Comparison of ENCODE assay signal across 25 cellular contexts in the genomic region with DNA sequence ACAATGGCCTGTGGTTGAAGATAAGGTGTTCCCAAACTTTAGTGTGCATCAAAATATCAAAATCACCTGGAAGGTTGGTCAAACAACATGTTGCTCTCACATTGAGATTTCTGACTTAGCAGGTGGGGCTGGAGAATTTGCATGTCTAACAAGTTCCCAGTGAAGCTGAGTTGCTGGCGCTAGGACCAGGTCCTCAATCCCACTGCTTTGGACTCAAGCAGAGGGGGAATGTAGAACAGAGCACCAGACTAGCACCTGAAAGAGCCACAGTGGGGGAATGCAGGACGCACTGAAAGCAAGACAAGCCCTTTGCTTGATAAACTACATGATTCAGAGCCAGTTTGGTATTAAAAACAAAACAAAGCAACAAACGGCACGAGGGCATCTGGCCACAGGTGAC.
"Had no signal": no experiment of that assay in that cellular context is flagged by ENCODE, and none has a peak within 500 bp of the region (broad histone marks: within the 10 kb centered on the region; RNA-seq: fewer than 3 reads in every experiment).

No MANE protein-coding gene starts in this region.

- H3K4me1 ChIP-seq: left ventricle myocardium inferior, pancreas, prostate gland, transverse colon, upper lobe of right lung had no signal

- H3K9me3 Mint-ChIP-seq: stimulated activated memory B cell treated with anti-CD40 and anti-IgM and Interleukin-4, amounts not matched to agents 10 μg/mL and 1 μg/mL and 100 μg/mL, for 72 hours; stimulated activated naive CD8-positive, alpha-beta T cell treated with anti-CD3 and anti-CD28 coated beads, Interleukin-15, amount 100 ng/mL, for 72 hours had no signal

- H3K4me2 ChIP-seq: hepatocyte had no signal

- H3K36me3 ChIP-seq: left ventricle myocardium inferior, pancreas, prostate gland, transverse colon, upper lobe of right lung had no signal

- H3K9me3 ChIP-seq: left ventricle myocardium inferior, mucosa of descending colon, pancreas, prostate gland, transverse colon, upper lobe of right lung had no signal

- H3K27me3 ChIP-seq: hepatocyte, pancreas, transverse colon, upper lobe of right lung had no signal

- H3K27ac Mint-ChIP-seq: naive thymus-derived CD4-positive, alpha-beta T cell; natural killer cell treated with Interleukin-12 subunit alpha and Interleukin-12 subunit beta and Interleukin-15 and Interleukin-18, amount 100 ng/mL, for 72 hours; stimulated activated memory B cell treated with anti-CD40 and anti-IgM and Interleukin-4, amounts not matched to agents 10 μg/mL and 1 μg/mL and 100 μg/mL, for 72 hours; stimulated activated naive CD8-positive, alpha-beta T cell treated with anti-CD3 and anti-CD28 coated beads, Interleukin-15, amount 100 ng/mL, for 72 hours had no signal

- ATAC-seq: mucosa of descending colon; naive thymus-derived CD4-positive, alpha-beta T cell; natural killer cell treated with Interleukin-12 subunit alpha and Interleukin-12 subunit beta and Interleukin-15 and Interleukin-18, amount 100 ng/mL, for 72 hours; pancreas; right cardiac atrium; sciatic nerve; stimulated activated memory B cell treated with anti-CD40 and anti-IgM and Interleukin-4, amounts not matched to agents 10 μg/mL and 1 μg/mL and 100 μg/mL, for 72 hours; stimulated activated naive CD8-positive, alpha-beta T cell treated with anti-CD3 and anti-CD28 coated beads, Interleukin-15, amount 100 ng/mL, for 72 hours; upper lobe of right lung had no signal

- H3K36me3 Mint-ChIP-seq: naive thymus-derived CD4-positive, alpha-beta T cell; stimulated activated memory B cell treated with anti-CD40 and anti-IgM and Interleukin-4, amounts not matched to agents 10 μg/mL and 1 μg/mL and 100 μg/mL, for 72 hours had no signal

- H3K27me3 Mint-ChIP-seq: natural killer cell treated with Interleukin-12 subunit alpha and Interleukin-12 subunit beta and Interleukin-15 and Interleukin-18, amount 100 ng/mL, for 72 hours; stimulated activated memory B cell treated with anti-CD40 and anti-IgM and Interleukin-4, amounts not matched to agents 10 μg/mL and 1 μg/mL and 100 μg/mL, for 72 hours; stimulated activated naive CD8-positive, alpha-beta T cell treated with anti-CD3 and anti-CD28 coated beads, Interleukin-15, amount 100 ng/mL, for 72 hours had no signal

- H3K4me3 Mint-ChIP-seq: naive thymus-derived CD4-positive, alpha-beta T cell; natural killer cell treated with Interleukin-12 subunit alpha and Interleukin-12 subunit beta and Interleukin-15 and Interleukin-18, amount 100 ng/mL, for 72 hours; stimulated activated memory B cell treated with anti-CD40 and anti-IgM and Interleukin-4, amounts not matched to agents 10 μg/mL and 1 μg/mL and 100 μg/mL, for 72 hours; stimulated activated naive CD8-positive, alpha-beta T cell treated with anti-CD3 and anti-CD28 coated beads, Interleukin-15, amount 100 ng/mL, for 72 hours had no signal

- DNase-seq: islet precursor cell; left ventricle myocardium inferior; midbrain; mucosa of descending colon; naive thymus-derived CD4-positive, alpha-beta T cell; nucleus accumbens; pancreas; retina; right cardiac atrium; stimulated activated CD4-positive, alpha-beta T cell treated with anti-CD3 and anti-CD28 coated beads, Interleukin-12 subunit alpha, Interleukin-12 subunit beta, amount 100 ng/mL, for 4 hours; stimulated activated CD4-positive, alpha-beta T cell treated with anti-CD3 and anti-CD28 coated beads, Interleukin-15, amount 100 ng/mL, for 24 hours; stimulated activated CD4-positive, alpha-beta T cell treated with anti-CD3 and anti-CD28 coated beads, Interleukin-2, amount 100 ng/mL, for 24 hours; stimulated activated CD4-positive, alpha-beta T cell treated with anti-CD3 and anti-CD28 coated beads, Interleukin-4, amount 100 ng/mL, for 1 hour; stimulated activated naive CD4-positive, alpha-beta T cell treated with Interleukin-2 at 50 U/mL for 16 hours; stimulated activated naive CD8-positive, alpha-beta T cell treated with anti-CD3 and anti-CD28 coated beads, Interleukin-15, amount 100 ng/mL, for 72 hours; substantia nigra; transverse colon; upper lobe of right lung had no signal

- H3K4me3 ChIP-seq: hepatocyte, left ventricle myocardium inferior, lung, mucosa of descending colon, pancreas, prostate gland, skin epidermis, transverse colon, upper lobe of right lung had no signal

- H3K27ac ChIP-seq: hepatocyte, left ventricle myocardium inferior, pancreas, prostate gland, skin epidermis, transverse colon, upper lobe of right lung had no signal

- H2AFZ ChIP-seq: hepatocyte had no signal

- H3K79me2 ChIP-seq: hepatocyte had no signal

- H3K4me1 Mint-ChIP-seq: naive thymus-derived CD4-positive, alpha-beta T cell; stimulated activated memory B cell treated with anti-CD40 and anti-IgM and Interleukin-4, amounts not matched to agents 10 μg/mL and 1 μg/mL and 100 μg/mL, for 72 hours; stimulated activated naive CD8-positive, alpha-beta T cell treated with anti-CD3 and anti-CD28 coated beads, Interleukin-15, amount 100 ng/mL, for 72 hours had no signal
